In genomic region chr9:105879181-105879580, GRCh38 we compare ENCODE assay signal across 25 cellular contexts.
DNase-seq lines count a peak whose midpoint lies in the region; ATAC-seq, FAIRE-seq and TF ChIP-seq lines count a peak whose summit lies in the region.
"Had no signal": no experiment of that assay in that cellular context is flagged by ENCODE, and none has a peak within 500 bp of the region (broad histone marks: within the 10 kb centered on the region; RNA-seq: fewer than 3 reads in every experiment).

No MANE protein-coding gene starts in this region.

- no peaks in the 10 kb centered on the region for H3K9me2 ChIP-seq in MM.1S (replicated peaks; ENCODE audit: insufficient read depth, low read length)

- H3K36me3 Mint-ChIP-seq in activated CD4-positive, alpha-beta T cell treated with anti-CD3 and anti-CD28 coated beads, Interleukin-2, amount 10 ng/mL, durations not matched to agents 7 days and 5 days (ENCODE audit: low read depth) = no peaks in the 10 kb centered on the region

- H3K4me3 ChIP-seq in astrocyte of the cerebellum (ENCODE audit: low read depth, low read length) (no peak overlapping the region), small intestine (ENCODE audit: low read depth in 1 of 2, low read length in 2 of 2) (no peak overlapping the region), MM.1S (ENCODE audit: low read length) (no peak overlapping the region)
- H3K4me3 ChIP-seq: BLaER1 had no signal

- no peaks in the 10 kb centered on the region for H3K9me3 Mint-ChIP-seq in activated CD4-positive, alpha-beta T cell treated with anti-CD3 and anti-CD28 coated beads, Interleukin-2, amount 10 ng/mL, durations not matched to agents 7 days and 5 days
- H3K9me3 Mint-ChIP-seq: CD4-positive, alpha-beta T cell had no signal

- H3K27ac Mint-ChIP-seq in activated CD4-positive, alpha-beta T cell treated with anti-CD3 and anti-CD28 coated beads, Interleukin-2, amount 10 ng/mL, durations not matched to agents 7 days and 5 days = peak overlapping the region; percentile 16
- H3K27ac Mint-ChIP-seq: CD4-positive, alpha-beta T cell had no signal

- no peak for FAIRE-seq in small intestine (lab: Jason Lieb, UNC)
- FAIRE-seq: A204.1, H1 had no signal

- no peak overlapping the region for H3K4me3 Mint-ChIP-seq in activated CD4-positive, alpha-beta T cell treated with anti-CD3 and anti-CD28 coated beads, Interleukin-2, amount 10 ng/mL, durations not matched to agents 7 days and 5 days
- H3K4me3 Mint-ChIP-seq: CD4-positive, alpha-beta T cell had no signal

- CTCF ChIA-PET in activated CD4-positive, alpha-beta T cell treated with anti-CD3 and anti-CD28 coated beads, Interleukin-2, amount 10 ng/mL, durations not matched to agents 7 days and 5 days (lab: Charles Lee) = no interaction called here

- no peak overlapping the region for H3K9ac ChIP-seq in MM.1S (ENCODE audit: low read length)
- H3K9ac ChIP-seq: BLaER1, KMS-11 had no signal

- no peaks in the 10 kb centered on the region for H3K79me2 ChIP-seq in MM.1S (ENCODE audit: low read length)

- H3K4me1 ChIP-seq in small intestine (ENCODE audit: control insufficient read depth in 2 of 2, insufficient read depth in 1 of 2, low read depth in 1 of 2, low read length in 1 of 2) (no peaks in the 10 kb centered on the region), MM.1S (ENCODE audit: low read length) (peaks cover 11% of the 10 kb centered on the region)

- H3F3A ChIP-seq in MM.1S (ENCODE audit: insufficient read depth, low read length) = no peaks in the 10 kb centered on the region

- no peak for ATAC-seq in GM21528 (IDR thresholded peaks at IDR 0.05; ENCODE audit: low FRiP score, unreplicated experiment)
- ATAC-seq: PC-3, SK-N-SH treated with all-trans-retinoic acid at 6 μM for 48 hours had no signal

- H2AFZ ChIP-seq in MM.1S (ENCODE audit: low read length) = no peak overlapping the region

- H3K27ac ChIP-seq in small intestine (ENCODE audit: low read depth in 1 of 2, low read length in 1 of 2) (no peak overlapping the region), MM.1S (ENCODE audit: low read length) (no peak overlapping the region)
- H3K27ac ChIP-seq: BLaER1, KMS-11 had no signal

- H3K4me1 Mint-ChIP-seq in activated CD4-positive, alpha-beta T cell treated with anti-CD3 and anti-CD28 coated beads, Interleukin-2, amount 10 ng/mL, durations not matched to agents 7 days and 5 days = peaks cover 38% of the 10 kb centered on the region

- no peaks in the 10 kb centered on the region for H3K27me3 ChIP-seq in small intestine (ENCODE audit: control insufficient read depth in 2 of 2, insufficient read depth in 2 of 2, low read length in 2 of 2)
- H3K27me3 ChIP-seq in MM.1S (replicated peaks; ENCODE audit: insufficient read depth, low read length) = no peaks in the 10 kb centered on the region
- H3K27me3 ChIP-seq: BLaER1 had no signal

- TF ChIP-seq CTCF in astrocyte of the cerebellum (IDR thresholded peaks at IDR 0.05; ENCODE audit: low read depth, low read length, missing control alignments) (no peak), MM.1S (IDR thresholded peaks at IDR 0.05; ENCODE audit: low read length) (no peak)

- POLR2A ChIA-PET in activated CD4-positive, alpha-beta T cell treated with anti-CD3 and anti-CD28 coated beads, Interleukin-2, amount 10 ng/mL, durations not matched to agents 7 days and 5 days (lab: Charles Lee) = no interaction called here

- H4K20me1 ChIP-seq in MM.1S (ENCODE audit: insufficient read depth, low read length) = no peaks in the 10 kb centered on the region
- H4K20me1 ChIP-seq: BLaER1 had no signal

- peaks cover 33% of the 10 kb centered on the region for H3K27me3 Mint-ChIP-seq in activated CD4-positive, alpha-beta T cell treated with anti-CD3 and anti-CD28 coated beads, Interleukin-2, amount 10 ng/mL, durations not matched to agents 7 days and 5 days

- in situ Hi-C loops in astrocyte of the cerebellum (cut with HindIII; ENCODE audit: low sequenced_read_pairs) = no loop called here

- no peaks in the 10 kb centered on the region for H3K9me3 ChIP-seq in small intestine (ENCODE audit: control insufficient read depth, low read depth)
- no peaks in the 10 kb centered on the region for H3K9me3 ChIP-seq in MM.1S (replicated peaks; ENCODE audit: insufficient read depth, low read length)
- H3K9me3 ChIP-seq: BLaER1 had no signal

- H3K4me2 ChIP-seq in MM.1S (ENCODE audit: low read depth, low read length) = no peak overlapping the region
- H3K4me2 ChIP-seq: BLaER1, KMS-11 had no signal

- DNase-seq in activated CD4-positive, alpha-beta T cell treated with anti-CD3 and anti-CD28 coated beads, Interleukin-2, amount 10 ng/mL, durations not matched to agents 7 days and 5 days = no peak
- no peak for DNase-seq in activated CD4-positive, alpha-beta T cell treated with anti-CD3 and anti-CD28 coated beads, Interleukin-2, amount 50 U/mL, for 48 hours
- DNase-seq in OCI-M1 (lab: John Stamatoyannopoulos, UW) = peak; percentile 80
- peak; percentile 6 for DNase-seq in astrocyte of the cerebellum (ENCODE audit: low read depth)
- DNase-seq in small intestine = no peak
- DNase-seq in GF-D8 (lab: John Stamatoyannopoulos, UW) = no peak
- no peak for DNase-seq in MM.1S
- DNase-seq: CD4-positive, alpha-beta T cell; COR-L47; DMS79 treated with DMSO at 0.1 percent for 48 hours; HCEC 1CT; IMR-90; NCI-H1105 treated with DMSO at 0.1 percent for 48 hours; NCI-H146; NCI-H1930; NCI-H2107; NCI-H524 treated with DMSO at 0.1 percent for 48 hours; NCI-H774; PC-3 had no signal

- H3K36me3 ChIP-seq in small intestine (ENCODE audit: control insufficient read depth in 2 of 2, insufficient read depth in 2 of 2, low read length in 2 of 2) = no peaks in the 10 kb centered on the region
- H3K36me3 ChIP-seq in MM.1S (replicated peaks; ENCODE audit: insufficient read depth, low read length) = no peaks in the 10 kb centered on the region
- H3K36me3 ChIP-seq: BLaER1 had no signal

Comparison
In these comparisons a context has a peak if more than half of its experiments do, and no peak if none do; other contexts are left out.
1. DNase-seq: peak in OCI-M1 (single experiment) and astrocyte of the cerebellum (single experiment); none in activated CD4-positive, alpha-beta T cell treated with anti-CD3 and anti-CD28 coated beads, Interleukin-2, amount 10 ng/mL, durations not matched to agents 7 days and 5 days (single experiment), activated CD4-positive, alpha-beta T cell treated with anti-CD3 and anti-CD28 coated beads, Interleukin-2, amount 50 U/mL, for 48 hours (0 of 2), small intestine (single experiment), GF-D8 (single experiment) and MM.1S (single experiment).